8 cellular contexts compared by ENCODE assay signal in genomic region chr10:97335188-97335619, GRCh38. TPM values are rescaled to one million over a fixed set of nuclear protein-coding genes. Genes with fewer than 3 reads are reported as not detected.
DNase-seq lines count a peak whose midpoint lies in the region; FAIRE-seq and TF ChIP-seq lines count a peak whose summit lies in the region.

No MANE protein-coding gene starts in this region.

- peak overlapping the region; percentile 67 for H3K4me2 ChIP-seq in Loucy (ENCODE audit: low read depth, low read length, poor library complexity, severe bottlenecking)

- H3K9ac ChIP-seq in Loucy (ENCODE audit: low read depth, low read length, poor library complexity, severe bottlenecking) (peak overlapping the region; percentile 86), endodermal cell (ENCODE audit: extremely low read depth, low read length, poor library complexity, severe bottlenecking) (peak overlapping the region; percentile 91)

- TF ChIP-seq CTCF in Loucy (conservative IDR thresholded peaks at IDR 0.05; ENCODE audit: low read length) (no peak), endodermal cell (conservative IDR thresholded peaks at IDR 0.05) (no peak), ovary (IDR thresholded peaks at IDR 0.05) (no peak), D721Med (IDR thresholded peaks at IDR 0.05; ENCODE audit: insufficient read depth, missing control alignments) (no peak)

- peak overlapping the region; percentile 98 for H3K27ac ChIP-seq in CD4-positive, alpha-beta memory T cell (ENCODE audit: low read depth, low read length)
- H3K27ac ChIP-seq in endodermal cell (ENCODE audit: low read depth, low read length): no peak overlapping the region
- peak overlapping the region; percentile 72 to 97 for H3K27ac ChIP-seq in ovary

- H3F3A ChIP-seq in Loucy (ENCODE audit: low read depth): no peaks in the 10 kb centered on the region

- H3K36me3 Mint-ChIP-seq in CD4-positive, alpha-beta memory T cell: peaks cover 4 to 16% of the 10 kb centered on the region in 2 donors
- peaks cover 7% of the 10 kb centered on the region for H3K36me3 Mint-ChIP-seq in endodermal cell (ENCODE audit: low read depth)

- intact Hi-C loops in CD4-positive, alpha-beta memory T cell (cut with micrococcal nuclease): loop anchor here (2.0 kb wide), 1 partner anchor 1640 kb away; no protein-coding TSS in a partner anchor
- intact Hi-C loops in ovary (cut with DNase I): loop anchor here in 1 of 4 donors (10.0 kb wide), 1 partner anchor 50 kb away; no protein-coding TSS in a partner anchor

- H3K27me3 ChIP-seq in CD4-positive, alpha-beta memory T cell (ENCODE audit: insufficient read depth, low read length): no peaks in the 10 kb centered on the region
- H3K27me3 ChIP-seq in Loucy (ENCODE audit: insufficient read depth, low read length, poor library complexity, severe bottlenecking) (no peaks in the 10 kb centered on the region), endodermal cell (ENCODE audit: control insufficient read depth, insufficient read depth, low read length, poor library complexity, severe bottlenecking) (peaks cover 11% of the 10 kb centered on the region), ovary (no peaks in the 10 kb centered on the region)

- no peak for FAIRE-seq in D721Med (lab: Jason Lieb, UNC)
- no peak for FAIRE-seq in frontal cortex (lab: Jason Lieb, UNC)

- no peak for TF ChIP-seq EP300 in ovary (IDR thresholded peaks at IDR 0.05)

- CTCF ChIA-PET in CD4-positive, alpha-beta memory T cell (lab: Charles Lee; ENCODE audit: partially characterized antibody): no interaction called here

- peaks cover 32% of the 10 kb centered on the region for H4K20me1 ChIP-seq in Loucy (ENCODE audit: insufficient read depth, low read length, poor library complexity, severe bottlenecking)

- H3K4me3 Mint-ChIP-seq in CD4-positive, alpha-beta memory T cell: peak overlapping the region; percentile 62 to 86 (median 73)
- H3K4me3 Mint-ChIP-seq in endodermal cell: peak overlapping the region; percentile 80

- H3K27ac Mint-ChIP-seq in CD4-positive, alpha-beta memory T cell: peak overlapping the region in 6 of 7 donors; percentile 10 to 90 (median 68)
- peak overlapping the region; percentile 39 for H3K27ac Mint-ChIP-seq in endodermal cell

- DNase-seq in CD4-positive, alpha-beta memory T cell: no peak
- DNase-seq in endodermal cell (peak; percentile 70), ovary (peak in 2 of 5 donors; percentile 34 to 58), kidney glomerular epithelial cell (lab: John Stamatoyannopoulos, UW) (no peak), HuH-7 (ENCODE audit: low spot score) (no peak), D721Med (ENCODE audit: insufficient read length, low spot score) (no peak), frontal cortex (ENCODE audit: low spot score in 2 of 2) (no peak)

- POLR2A ChIA-PET in CD4-positive, alpha-beta memory T cell (lab: Charles Lee; ENCODE audit: partially characterized antibody): interaction anchor here (8.7 kb wide), 1 partner anchor 15 kb away, joined by 265 read pairs; the partner anchor contains the start of gene FRAT1

- 34 to 70% methylated on average over 17 to 23 of the region's 25 CpGs for WGBS in endodermal cell (ENCODE audit: insufficient coverage in 1 of 2, insufficient read length in 1 of 2), 2 experiments
- 1 to 4% (median 3%) methylated on average over 24 to 25 of the region's 25 CpGs for WGBS in ovary, 3 donors

- H3K4me3 ChIP-seq in CD4-positive, alpha-beta memory T cell (ENCODE audit: low read length in 2 of 2): peak overlapping the region in 1 of 2 donors; percentile 67
- peak overlapping the region; percentile 91 for H3K4me3 ChIP-seq in Loucy (ENCODE audit: low read length, poor library complexity, severe bottlenecking)
- peak overlapping the region; percentile 69 for H3K4me3 ChIP-seq in endodermal cell (ENCODE audit: low read length)
- peak overlapping the region; percentile 94 for H3K4me3 ChIP-seq in ovary

- peaks cover 1% of the 10 kb centered on the region for H3K36me3 ChIP-seq in CD4-positive, alpha-beta memory T cell (ENCODE audit: insufficient read depth, low read length)
- H3K36me3 ChIP-seq in Loucy (ENCODE audit: insufficient read depth, low read length) (no peaks in the 10 kb centered on the region), endodermal cell (ENCODE audit: control insufficient read depth, insufficient read depth, low read length) (peaks cover 3% of the 10 kb centered on the region), ovary (no peaks in the 10 kb centered on the region)

- H3K9me3 Mint-ChIP-seq in CD4-positive, alpha-beta memory T cell: peaks cover 0 to 2% (median 0%) of the 10 kb centered on the region in 8 donors
- no peaks in the 10 kb centered on the region for H3K9me3 Mint-ChIP-seq in endodermal cell

- H3K79me2 ChIP-seq in Loucy (ENCODE audit: insufficient read depth, low read length): peaks cover 38% of the 10 kb centered on the region

- peaks cover 22 to 38% (median 30%) of the 10 kb centered on the region in 4 donors for H3K4me1 Mint-ChIP-seq in CD4-positive, alpha-beta memory T cell
- peaks cover 41% of the 10 kb centered on the region for H3K4me1 Mint-ChIP-seq in endodermal cell

- H2AFZ ChIP-seq in Loucy (ENCODE audit: low read length): peak overlapping the region; percentile 99

- no peaks in the 10 kb centered on the region for H3K9me2 ChIP-seq in Loucy (replicated peaks; ENCODE audit: low read depth, low read length)

- peaks cover 0 to 1% of the 10 kb centered on the region in 2 donors for H3K27me3 Mint-ChIP-seq in CD4-positive, alpha-beta memory T cell
- peaks cover 28% of the 10 kb centered on the region for H3K27me3 Mint-ChIP-seq in endodermal cell (ENCODE audit: insufficient read depth)

- H3K9me3 ChIP-seq in CD4-positive, alpha-beta memory T cell (ENCODE audit: control insufficient read depth in 1 of 2, low read length in 2 of 2): no peaks in the 10 kb centered on the region
- no peaks in the 10 kb centered on the region for H3K9me3 ChIP-seq in Loucy (ENCODE audit: insufficient read depth, low read depth, low read length)
- H3K9me3 ChIP-seq in endodermal cell (ENCODE audit: control insufficient read depth, low read length): no peaks in the 10 kb centered on the region
- H3K9me3 ChIP-seq in ovary: no peaks in the 10 kb centered on the region

- H3K4me1 ChIP-seq in CD4-positive, alpha-beta memory T cell (ENCODE audit: insufficient read depth, low read length): peaks cover 31% of the 10 kb centered on the region
- H3K4me1 ChIP-seq in Loucy (ENCODE audit: insufficient read depth, low read length, poor library complexity, severe bottlenecking) (peaks cover 26% of the 10 kb centered on the region), endodermal cell (ENCODE audit: control insufficient read depth, insufficient read depth, low read length) (peaks cover 6% of the 10 kb centered on the region), ovary (ENCODE audit: insufficient read depth) (peaks cover 8% of the 10 kb centered on the region)

- no peak for TF ChIP-seq POLR2A in ovary (IDR thresholded peaks at IDR 0.05)

RNA-seq across cellular contexts. Expression of gene FRAT2, which starts 0.7 kb away (rescaled TPM):
- total RNA-seq in CD4-positive, alpha-beta memory T cell: 10 to 100 TPM; 28.7 to 30.4 TPM
- 10 to 100 TPM; 13.1 to 15.6 TPM for polyA plus RNA-seq in CD4-positive, alpha-beta memory T cell
- total RNA-seq in endodermal cell (10 to 100 TPM; 31.0 to 35.2 TPM), ovary (10 to 100 TPM in 1 of 7 donors, 1 to 10 TPM in 6; 4.2 to 16.8 (median 6.5) TPM), frontal cortex (17.1 TPM)
- polyA plus RNA-seq in endodermal cell (2013, experiment 1 of 2): 12.1 TPM
- polyA plus RNA-seq in endodermal cell (2013, experiment 2 of 2): 8.5 TPM
- polyA plus RNA-seq in ovary: 1 to 10 TPM; 3.2 to 8.5 TPM

RNA-seq across cellular contexts. Expression of gene FRAT1, which starts 16.1 kb away (rescaled TPM):
- 10 to 100 TPM; 20.2 to 21.8 TPM for total RNA-seq in CD4-positive, alpha-beta memory T cell
- polyA plus RNA-seq in CD4-positive, alpha-beta memory T cell: 10 to 100 TPM in 1 of 2 donors, 1 to 10 TPM in 1; 9.0 to 12.5 TPM
- total RNA-seq in endodermal cell (1 to 10 TPM; 6.5 to 7.3 TPM), ovary (1 to 10 TPM; 3.7 to 8.2 (median 4.5) TPM), frontal cortex (4.9 TPM)
- 3.2 TPM for polyA plus RNA-seq in endodermal cell (2013, experiment 1 of 2)
- 2.2 TPM for polyA plus RNA-seq in endodermal cell (2013, experiment 2 of 2)
- 1 to 10 TPM; 1.7 to 3.0 TPM for polyA plus RNA-seq in ovary

RNA-seq across cellular contexts. Expression of gene ARHGAP19, which starts 42.8 kb away (rescaled TPM):
- total RNA-seq in CD4-positive, alpha-beta memory T cell: 10 to 100 TPM; 17.0 to 19.3 TPM
- polyA plus RNA-seq in CD4-positive, alpha-beta memory T cell: 1 to 10 TPM; 6.8 to 9.4 TPM
- total RNA-seq in endodermal cell: 10 to 100 TPM; 26.8 to 47.6 TPM
- 31.1 TPM for polyA plus RNA-seq in endodermal cell (2013, experiment 1 of 2)
- 30.3 TPM for polyA plus RNA-seq in endodermal cell (2013, experiment 2 of 2)
- 10 to 100 TPM in 6 of 7 donors, 1 to 10 TPM in 1; 7.7 to 18.1 (median 13.5) TPM for total RNA-seq in ovary
- 10 to 100 TPM in 1 of 2 donors, 1 to 10 TPM in 1; 6.7 to 14.1 TPM for polyA plus RNA-seq in ovary
- 7.7 TPM for total RNA-seq in frontal cortex
